ENCODE assay signal across 1 cellular context in the genomic region with DNA sequence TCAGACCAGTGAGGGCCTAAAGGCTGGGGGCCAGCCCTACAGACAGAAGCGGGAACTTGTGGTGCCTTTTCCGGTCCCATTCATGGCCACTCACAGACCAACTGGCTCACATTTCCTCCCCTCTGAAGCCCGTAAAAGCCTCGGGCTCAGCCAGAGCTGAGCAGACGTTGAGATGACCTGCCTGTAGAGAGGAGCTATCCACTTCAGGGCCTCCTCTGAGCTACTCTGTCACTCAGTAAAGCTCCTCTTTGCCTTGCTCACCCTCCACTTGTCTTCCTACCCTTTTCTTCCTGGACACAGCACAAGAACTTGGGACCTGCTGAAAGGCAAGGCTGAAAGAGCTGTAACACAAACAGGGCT.
TF ChIP-seq lines count a peak whose summit lies in the region.

No MANE protein-coding gene starts in this region.

TF ChIP-seq in HEK293, 187 proteins besides CTCF, POLR2A, EP300 and RAD21 (continued from another document):
- TF ChIP-seq GLIS1 (tag by site-specific recombination; IDR thresholded peaks at IDR 0.05), result peak; percentile 20; the same call in 1 of the 2 replicates
